In the genomic region with DNA sequence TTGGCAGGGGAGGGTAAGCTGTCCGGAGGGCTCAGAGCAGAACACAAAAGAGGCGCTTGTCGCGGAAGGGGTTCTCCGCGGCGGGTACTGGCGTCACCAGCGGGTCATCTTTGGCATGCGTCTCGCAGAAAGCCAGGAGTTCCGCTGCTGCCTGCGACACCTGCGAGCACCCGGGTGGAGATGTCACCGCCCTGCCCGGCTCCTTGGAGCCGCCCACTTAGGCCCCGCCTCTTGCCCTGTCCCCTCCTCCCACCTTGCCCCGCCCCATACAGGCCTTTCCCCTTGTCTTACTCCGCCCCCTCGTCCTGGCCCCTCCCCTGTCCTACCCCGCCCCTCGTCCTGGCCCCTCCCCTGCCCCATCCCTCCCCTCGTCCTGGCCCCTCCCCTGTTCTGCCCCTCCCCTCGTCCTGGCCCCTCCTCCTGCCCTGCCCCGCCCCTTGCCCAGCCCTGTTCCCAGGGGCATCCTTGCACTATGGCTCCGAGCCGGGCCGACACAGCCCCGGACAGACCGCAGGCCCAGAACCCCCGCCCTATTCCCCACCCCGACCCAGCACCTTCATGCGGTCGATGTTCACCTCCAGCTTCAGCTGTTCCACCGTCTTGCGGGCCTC, we compare ENCODE assay signal across 9 cellular contexts. TPM values are rescaled to one million over a fixed set of nuclear protein-coding genes. Genes with fewer than 3 reads are reported as not detected.
DNase-seq lines count a peak whose midpoint lies in the region; ATAC-seq and TF ChIP-seq lines count a peak whose summit lies in the region.
"Had no signal": no experiment of that assay in that cellular context is flagged by ENCODE, and none has a peak within 500 bp of the region (broad histone marks: within the 10 kb centered on the region; RNA-seq: fewer than 3 reads in every experiment).

No MANE protein-coding gene starts in this region.

- no peak for TF ChIP-seq POLR2A in right lobe of liver (IDR thresholded peaks at IDR 0.05)

- peaks cover 0 to 2% of the 10 kb centered on the region in 2 donors for H3K27me3 ChIP-seq in right lobe of liver

- H3K36me3 Mint-ChIP-seq in HFFc6 (ENCODE audit: low read depth), result no peaks in the 10 kb centered on the region
- no peaks in the 10 kb centered on the region for H3K36me3 Mint-ChIP-seq in dendritic cell treated with granulocyte-macrophage colony-stimulating factor and Interleukin-4, amounts not matched to agents 40 ng/mL and 50 ng/mL, for 4 days (ENCODE audit: low read depth)

- no peak overlapping the region for H3K27ac ChIP-seq in right lobe of liver

- H3K36me3 ChIP-seq in right lobe of liver, result no peaks in the 10 kb centered on the region

- H3K4me3 Mint-ChIP-seq in HFFc6, result peak overlapping the region; percentile 46; the same call in 1 of the 2 replicates
- H3K4me3 Mint-ChIP-seq in dendritic cell treated with granulocyte-macrophage colony-stimulating factor and Interleukin-4, amounts not matched to agents 40 ng/mL and 50 ng/mL, for 4 days, result peak overlapping the region; percentile 55

- DNase-seq in DMS153 (lab: John Stamatoyannopoulos, UW) (peak; percentile 38), HFFc6 (peak; percentile 68), NCI-H2227 (lab: John Stamatoyannopoulos, UW; ENCODE audit: unreplicated experiment) (peak; percentile 77), right lobe of liver (peak in 2 of 3 donors; percentile 72 to 82), SHP77 treated with DMSO at 0.1 percent for 48 hours (lab: John Stamatoyannopoulos, UW) (no peak)
- DNase-seq in activated CD4-positive, alpha-beta T cell treated with anti-CD3 and anti-CD28 coated beads, Interleukin-2, amount 50 U/mL, for 1 hour, result peak; percentile 98
- peak; percentile 94 to 99 for DNase-seq in stimulated activated CD4-positive, alpha-beta T cell treated with anti-CD3 and anti-CD28 coated beads, Interleukin-4, amount 100 ng/mL, for 48 hours (ENCODE audit: low read depth in 2 of 2)

- no peaks in the 10 kb centered on the region; the same call in 1 of the 2 replicates for H3K27me3 Mint-ChIP-seq in HFFc6 (ENCODE audit: insufficient read depth)
- H3K27me3 Mint-ChIP-seq in dendritic cell treated with granulocyte-macrophage colony-stimulating factor and Interleukin-4, amounts not matched to agents 40 ng/mL and 50 ng/mL, for 4 days, result peaks cover 41% of the 10 kb centered on the region

- H3K4me3 ChIP-seq in right lobe of liver, result no peak overlapping the region

- H3K9me3 Mint-ChIP-seq in HFFc6, result no peaks in the 10 kb centered on the region
- no peaks in the 10 kb centered on the region for H3K9me3 Mint-ChIP-seq in dendritic cell treated with granulocyte-macrophage colony-stimulating factor and Interleukin-4, amounts not matched to agents 40 ng/mL and 50 ng/mL, for 4 days

- H3K4me1 Mint-ChIP-seq in HFFc6 (ENCODE audit: low read depth), result peaks cover 28% of the 10 kb centered on the region
- peaks cover 55% of the 10 kb centered on the region for H3K4me1 Mint-ChIP-seq in dendritic cell treated with granulocyte-macrophage colony-stimulating factor and Interleukin-4, amounts not matched to agents 40 ng/mL and 50 ng/mL, for 4 days (ENCODE audit: low read depth)

- H3K27ac Mint-ChIP-seq in HFFc6, result no peak overlapping the region
- peak overlapping the region; percentile 20 for H3K27ac Mint-ChIP-seq in dendritic cell treated with granulocyte-macrophage colony-stimulating factor and Interleukin-4, amounts not matched to agents 40 ng/mL and 50 ng/mL, for 4 days

- H3K4me1 ChIP-seq in right lobe of liver, result peaks cover 0 to 5% (median 0%) of the 10 kb centered on the region in 4 donors

- peak; percentile 54 to 68 (median 64) for ATAC-seq in right lobe of liver

- WGBS in right lobe of liver (ENCODE audit: insufficient coverage, low coverage, low lambda C conversion rate, missing lambda C conversion rate), result 3% methylated on average over 20 of the region's 38 CpGs

- TF ChIP-seq CTCF in HFFc6 (IDR thresholded peaks at IDR 0.05) (no peak), right lobe of liver (IDR thresholded peaks at IDR 0.05) (no peak)

- H3K9me3 ChIP-seq in right lobe of liver, result no peaks in the 10 kb centered on the region

- intact Hi-C loops in dendritic cell treated with granulocyte-macrophage colony-stimulating factor and Interleukin-4, amounts not matched to agents 40 ng/mL and 50 ng/mL, for 4 days (cut with micrococcal nuclease), result loop anchor here (1.0 kb wide), 1 partner anchor 27 kb away; the partner anchor contains the start of gene DACT3
- intact Hi-C loops in right lobe of liver (cut with DNase I), result no loop called here

RNA-seq across cellular contexts. Expression of gene GNG8, which starts 1.9 kb away (rescaled TPM):
- total RNA-seq in HFFc6 (2021; fragmentation: NEBNext Ultra II Directional; extraction: Animal tissue kit (Norgen Biotek cat#: 25700)), result not detected
- total RNA-seq in right lobe of liver, result not detected
- total RNA-seq: dermis microvascular lymphatic vessel endothelial cell had no signal

RNA-seq across cellular contexts. Expression of gene PTGIR, which starts 9.3 kb away (rescaled TPM):
- total RNA-seq in HFFc6 (2021; fragmentation: NEBNext Ultra II Directional; extraction: Animal tissue kit (Norgen Biotek cat#: 25700)), result 10 to 100 TPM; 16.0 to 26.6 (median 17.9) TPM
- total RNA-seq in right lobe of liver, result 1 to 10 TPM; 2.4 to 4.1 (median 3.0) TPM
- total RNA-seq: dermis microvascular lymphatic vessel endothelial cell had no signal

RNA-seq across cellular contexts. Expression of gene DACT3, which starts 26.8 kb away (rescaled TPM):
- total RNA-seq in HFFc6 (2021; fragmentation: NEBNext Ultra II Directional; extraction: Animal tissue kit (Norgen Biotek cat#: 25700)), result 10 to 100 TPM; 12.6 to 17.2 (median 15.5) TPM
- 1 to 10 TPM in 3 of 6 experiments, under 1 TPM in 3; 0.46 to 1.6 (median 0.93) TPM for total RNA-seq in right lobe of liver

RNA-seq across cellular contexts. Expression of gene CALM3, which starts 33.0 kb away (rescaled TPM):
- total RNA-seq in HFFc6 (2021; fragmentation: NEBNext Ultra II Directional; extraction: Animal tissue kit (Norgen Biotek cat#: 25700)), result 100 to 1,000 TPM; 445 to 561 (median 538) TPM
- total RNA-seq in right lobe of liver, result 100 to 1,000 TPM in 1 of 6 experiments, 10 to 100 TPM in 5; 83.8 to 119 (median 92.2) TPM

Comparison
In these comparisons a context has a peak if more than half of its experiments do, and no peak if none do; other contexts are left out.
1. RNA of gene DACT3, which starts 26.8 kb away (total RNA-seq): 12.6 to 17.2 TPM in HFFc6; 0.46 to 1.6 TPM in right lobe of liver; every median in the first group is over 4 times any median in the second.